8 cellular contexts compared by ENCODE assay signal in genomic region chr2:42414648-42415047, GRCh38.
"Had no signal": no experiment of that assay in that cellular context is flagged by ENCODE, and none has a peak within 500 bp of the region (broad histone marks: within the 10 kb centered on the region; RNA-seq: fewer than 3 reads in every experiment).

No MANE protein-coding gene starts in this region.

- ATAC-seq: GM12878 had no signal

- DNase-seq: GDM1, GF-D8 had no signal

- H3K4me3 ChIP-seq: GM12878 had no signal

- FAIRE-seq: G401.6, GM12878, GM12891, GM12892, GM18507, GM19239 had no signal
